8 cellular contexts compared by ENCODE assay signal in the genomic region with DNA sequence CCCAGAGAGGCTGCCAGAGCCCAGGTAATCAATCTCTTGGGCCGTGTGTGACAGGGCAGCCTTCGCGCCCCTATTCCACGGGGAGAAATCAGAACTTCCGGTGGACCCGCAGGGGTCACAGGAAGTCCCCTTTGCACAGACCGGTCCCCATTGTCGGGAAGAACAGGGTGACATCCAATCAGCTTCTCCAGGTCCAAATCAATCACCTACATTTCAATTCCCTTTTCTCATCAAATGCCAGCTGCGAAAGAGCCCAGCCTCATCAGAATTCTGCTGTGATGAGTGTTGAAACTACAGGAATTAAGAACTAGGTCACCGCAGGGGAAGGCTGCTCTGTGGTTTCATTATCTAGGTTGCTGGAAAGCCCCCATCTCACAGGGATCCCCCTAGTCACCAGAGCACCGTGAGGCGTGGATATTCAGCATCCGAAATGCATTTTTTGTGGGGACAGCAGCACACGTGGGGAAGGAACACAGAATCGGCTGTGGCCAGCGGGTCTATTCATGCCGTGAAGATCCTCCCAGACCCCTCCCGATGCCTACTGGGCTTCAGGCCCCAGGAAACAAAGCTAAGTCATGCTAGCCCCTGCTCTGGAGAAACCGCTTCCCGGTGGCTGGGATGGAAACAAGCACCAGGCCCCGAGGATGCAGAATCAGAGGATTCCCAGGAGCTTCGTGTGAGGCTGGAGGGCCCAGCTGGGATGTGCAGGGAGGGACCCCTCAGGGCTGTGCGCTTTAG.
DNase-seq lines count a peak whose midpoint lies in the region; ATAC-seq and TF ChIP-seq lines count a peak whose summit lies in the region.

No MANE protein-coding gene starts in this region.

- DNase-seq in activated CD8-positive, alpha-beta memory T cell treated with anti-CD3 and anti-CD28 coated beads for 4 hours (ENCODE audit: low read depth in 2 of 2), result peak; percentile 48 to 58
- DNase-seq in left ventricle myocardium superior (no peak), ovary (no peak), NCI-H748 (lab: John Stamatoyannopoulos, UW; ENCODE audit: unreplicated experiment) (no peak), SHP77 treated with DMSO at 0.1 percent for 48 hours (lab: John Stamatoyannopoulos, UW) (no peak)
- DNase-seq in stimulated activated CD8-positive, alpha-beta memory T cell treated with anti-CD3 and anti-CD28 coated beads, Interleukin-15, amount 100 ng/mL, for 48 hours (ENCODE audit: low read depth in 2 of 2), result peak; percentile 60 to 66

- no peaks in the 10 kb centered on the region for H3K9me3 ChIP-seq in ovary

- TF ChIP-seq EP300 in ovary (IDR thresholded peaks at IDR 0.05), result no peak

- peaks cover 3% of the 10 kb centered on the region for H3K4me1 ChIP-seq in ovary (ENCODE audit: insufficient read depth)

- no peak for TF ChIP-seq POLR2A in ovary (IDR thresholded peaks at IDR 0.05)

- H3K36me3 ChIP-seq in ovary, result no peaks in the 10 kb centered on the region

- H3K27ac ChIP-seq in ovary, result no peak overlapping the region

- WGBS in ovary, 3 donors, result 63 to 66% (median 66%) methylated on average over 23 of the region's 23 CpGs

- H3K27me3 ChIP-seq in ovary, result no peaks in the 10 kb centered on the region

- TF ChIP-seq CTCF in ovary (IDR thresholded peaks at IDR 0.05), result no peak

- peak; percentile 73 for ATAC-seq in GM19043 (IDR thresholded peaks at IDR 0.05; ENCODE audit: low read depth, unreplicated experiment)
- ATAC-seq in HG03066 (IDR thresholded peaks at IDR 0.05; ENCODE audit: low read depth, unreplicated experiment), result peak; percentile 78
- ATAC-seq in left ventricle myocardium superior, result peak; percentile 41

- intact Hi-C loops in left ventricle myocardium superior (cut with micrococcal nuclease), result no loop called here
- intact Hi-C loops in ovary (cut with DNase I), result no loop called here

- no peak overlapping the region for H3K4me3 ChIP-seq in ovary

Comparison
In these comparisons a context has a peak if more than half of its experiments do, and no peak if none do; other contexts are left out.
1. DNase-seq: peak in activated CD8-positive, alpha-beta memory T cell treated with anti-CD3 and anti-CD28 coated beads for 4 hours (2 of 2) and stimulated activated CD8-positive, alpha-beta memory T cell treated with anti-CD3 and anti-CD28 coated beads, Interleukin-15, amount 100 ng/mL, for 48 hours (2 of 2); none in left ventricle myocardium superior (single experiment), ovary (0 of 5), NCI-H748 (single experiment) and SHP77 treated with DMSO at 0.1 percent for 48 hours (single experiment).
2. Peak in every context shown above with its lines, with median percentiles within 50 percentile points of each other: ATAC-seq.